In genomic region chr6:97819680-97820079, GRCh38 we compare ENCODE assay signal across 1 cellular context.
TF ChIP-seq lines count a peak whose summit lies in the region.

No MANE protein-coding gene starts in this region.

TF ChIP-seq in H1, 55 proteins besides CTCF, POLR2A, EP300 and RAD21 (continued from another document):
- TF ChIP-seq, protein P1, sequence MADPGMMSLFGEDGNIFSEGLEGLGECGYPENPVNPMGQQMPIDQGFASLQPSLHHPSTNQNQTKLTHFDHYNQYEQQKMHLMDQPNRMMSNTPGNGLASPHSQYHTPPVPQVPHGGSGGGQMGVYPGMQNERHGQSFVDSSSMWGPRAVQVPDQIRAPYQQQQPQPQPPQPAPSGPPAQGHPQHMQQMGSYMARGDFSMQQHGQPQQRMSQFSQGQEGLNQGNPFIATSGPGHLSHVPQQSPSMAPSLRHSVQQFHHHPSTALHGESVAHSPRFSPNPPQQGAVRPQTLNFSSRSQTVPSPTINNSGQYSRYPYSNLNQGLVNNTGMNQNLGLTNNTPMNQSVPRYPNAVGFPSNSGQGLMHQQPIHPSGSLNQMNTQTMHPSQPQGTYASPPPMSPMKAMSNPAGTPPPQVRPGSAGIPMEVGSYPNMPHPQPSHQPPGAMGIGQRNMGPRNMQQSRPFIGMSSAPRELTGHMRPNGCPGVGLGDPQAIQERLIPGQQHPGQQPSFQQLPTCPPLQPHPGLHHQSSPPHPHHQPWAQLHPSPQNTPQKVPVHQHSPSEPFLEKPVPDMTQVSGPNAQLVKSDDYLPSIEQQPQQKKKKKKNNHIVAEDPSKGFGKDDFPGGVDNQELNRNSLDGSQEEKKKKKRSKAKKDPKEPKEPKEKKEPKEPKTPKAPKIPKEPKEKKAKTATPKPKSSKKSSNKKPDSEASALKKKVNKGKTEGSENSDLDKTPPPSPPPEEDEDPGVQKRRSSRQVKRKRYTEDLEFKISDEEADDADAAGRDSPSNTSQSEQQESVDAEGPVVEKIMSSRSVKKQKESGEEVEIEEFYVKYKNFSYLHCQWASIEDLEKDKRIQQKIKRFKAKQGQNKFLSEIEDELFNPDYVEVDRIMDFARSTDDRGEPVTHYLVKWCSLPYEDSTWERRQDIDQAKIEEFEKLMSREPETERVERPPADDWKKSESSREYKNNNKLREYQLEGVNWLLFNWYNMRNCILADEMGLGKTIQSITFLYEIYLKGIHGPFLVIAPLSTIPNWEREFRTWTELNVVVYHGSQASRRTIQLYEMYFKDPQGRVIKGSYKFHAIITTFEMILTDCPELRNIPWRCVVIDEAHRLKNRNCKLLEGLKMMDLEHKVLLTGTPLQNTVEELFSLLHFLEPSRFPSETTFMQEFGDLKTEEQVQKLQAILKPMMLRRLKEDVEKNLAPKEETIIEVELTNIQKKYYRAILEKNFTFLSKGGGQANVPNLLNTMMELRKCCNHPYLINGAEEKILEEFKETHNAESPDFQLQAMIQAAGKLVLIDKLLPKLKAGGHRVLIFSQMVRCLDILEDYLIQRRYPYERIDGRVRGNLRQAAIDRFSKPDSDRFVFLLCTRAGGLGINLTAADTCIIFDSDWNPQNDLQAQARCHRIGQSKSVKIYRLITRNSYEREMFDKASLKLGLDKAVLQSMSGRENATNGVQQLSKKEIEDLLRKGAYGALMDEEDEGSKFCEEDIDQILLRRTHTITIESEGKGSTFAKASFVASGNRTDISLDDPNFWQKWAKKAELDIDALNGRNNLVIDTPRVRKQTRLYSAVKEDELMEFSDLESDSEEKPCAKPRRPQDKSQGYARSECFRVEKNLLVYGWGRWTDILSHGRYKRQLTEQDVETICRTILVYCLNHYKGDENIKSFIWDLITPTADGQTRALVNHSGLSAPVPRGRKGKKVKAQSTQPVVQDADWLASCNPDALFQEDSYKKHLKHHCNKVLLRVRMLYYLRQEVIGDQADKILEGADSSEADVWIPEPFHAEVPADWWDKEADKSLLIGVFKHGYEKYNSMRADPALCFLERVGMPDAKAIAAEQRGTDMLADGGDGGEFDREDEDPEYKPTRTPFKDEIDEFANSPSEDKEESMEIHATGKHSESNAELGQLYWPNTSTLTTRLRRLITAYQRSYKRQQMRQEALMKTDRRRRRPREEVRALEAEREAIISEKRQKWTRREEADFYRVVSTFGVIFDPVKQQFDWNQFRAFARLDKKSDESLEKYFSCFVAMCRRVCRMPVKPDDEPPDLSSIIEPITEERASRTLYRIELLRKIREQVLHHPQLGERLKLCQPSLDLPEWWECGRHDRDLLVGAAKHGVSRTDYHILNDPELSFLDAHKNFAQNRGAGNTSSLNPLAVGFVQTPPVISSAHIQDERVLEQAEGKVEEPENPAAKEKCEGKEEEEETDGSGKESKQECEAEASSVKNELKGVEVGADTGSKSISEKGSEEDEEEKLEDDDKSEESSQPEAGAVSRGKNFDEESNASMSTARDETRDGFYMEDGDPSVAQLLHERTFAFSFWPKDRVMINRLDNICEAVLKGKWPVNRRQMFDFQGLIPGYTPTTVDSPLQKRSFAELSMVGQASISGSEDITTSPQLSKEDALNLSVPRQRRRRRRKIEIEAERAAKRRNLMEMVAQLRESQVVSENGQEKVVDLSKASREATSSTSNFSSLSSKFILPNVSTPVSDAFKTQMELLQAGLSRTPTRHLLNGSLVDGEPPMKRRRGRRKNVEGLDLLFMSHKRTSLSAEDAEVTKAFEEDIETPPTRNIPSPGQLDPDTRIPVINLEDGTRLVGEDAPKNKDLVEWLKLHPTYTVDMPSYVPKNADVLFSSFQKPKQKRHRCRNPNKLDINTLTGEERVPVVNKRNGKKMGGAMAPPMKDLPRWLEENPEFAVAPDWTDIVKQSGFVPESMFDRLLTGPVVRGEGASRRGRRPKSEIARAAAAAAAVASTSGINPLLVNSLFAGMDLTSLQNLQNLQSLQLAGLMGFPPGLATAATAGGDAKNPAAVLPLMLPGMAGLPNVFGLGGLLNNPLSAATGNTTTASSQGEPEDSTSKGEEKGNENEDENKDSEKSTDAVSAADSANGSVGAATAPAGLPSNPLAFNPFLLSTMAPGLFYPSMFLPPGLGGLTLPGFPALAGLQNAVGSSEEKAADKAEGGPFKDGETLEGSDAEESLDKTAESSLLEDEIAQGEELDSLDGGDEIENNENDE (IDR thresholded peaks at IDR 0.05; ENCODE audit: insufficient replicate concordance, low read length), result no peak
- TF ChIP-seq MAFK (IDR thresholded peaks at IDR 0.05; ENCODE audit: low read depth, low read length), result no peak
- TF ChIP-seq TEAD4 (IDR thresholded peaks at IDR 0.05; ENCODE audit: low read depth, low read length), result no peak
- no peak for TF ChIP-seq SIN3A (conservative IDR thresholded peaks at IDR 0.05 in 1 of 2, IDR thresholded peaks at IDR 0.05 in 1 of 2; ENCODE audit: low read depth in 1 of 2, low read length in 2 of 2)
